In genomic region chr10:130401860-130402765, GRCh38 we compare ENCODE assay signal across 14 cellular contexts.
DNase-seq lines count a peak whose midpoint lies in the region; ATAC-seq and TF ChIP-seq lines count a peak whose summit lies in the region.
"Had no signal": no experiment of that assay in that cellular context is flagged by ENCODE, and none has a peak within 500 bp of the region (broad histone marks: within the 10 kb centered on the region; RNA-seq: fewer than 3 reads in every experiment).

No MANE protein-coding gene starts in this region.

- H3T11ph ChIP-seq in H9 (ENCODE audit: low read length), result peak overlapping the region; percentile 10

- no peaks in the 10 kb centered on the region for H3K79me2 ChIP-seq in H9 (ENCODE audit: insufficient read depth, low read length)
- H3K79me2 ChIP-seq in trophoblast cell (ENCODE audit: control insufficient read depth, insufficient read depth, low read length, poor library complexity), result no peaks in the 10 kb centered on the region

- no peak overlapping the region for H4K12ac ChIP-seq in trophoblast cell (ENCODE audit: low read depth, low read length)

- H3K36me3 ChIP-seq in trophoblast cell (ENCODE audit: control insufficient read depth in 1 of 2, insufficient read depth in 2 of 2, low read length in 2 of 2), result no peaks in the 10 kb centered on the region
- H3K36me3 ChIP-seq: BE2C had no signal

- no peaks in the 10 kb centered on the region for H3K79me1 ChIP-seq in H9 (ENCODE audit: insufficient read depth, low read depth, low read length, poor library complexity, severe bottlenecking)
- no peaks in the 10 kb centered on the region for H3K79me1 ChIP-seq in trophoblast cell (ENCODE audit: low read length)

- H2BK120ac ChIP-seq in H9 (ENCODE audit: low read depth, low read length, poor library complexity, severe bottlenecking) (no peak overlapping the region), trophoblast cell (ENCODE audit: insufficient read depth, low read length, poor library complexity) (no peak overlapping the region)

- H3K9ac ChIP-seq in H9 (ENCODE audit: extremely low read depth, insufficient read length, low read length) (no peak overlapping the region), trophoblast cell (ENCODE audit: low read length) (no peak overlapping the region)

- TF ChIP-seq CTCF in H9 (conservative IDR thresholded peaks at IDR 0.05), result no peak
- no peak for TF ChIP-seq CTCF in coronary artery (IDR thresholded peaks at IDR 0.05)

- no peaks in the 10 kb centered on the region for H3K23me2 ChIP-seq in H9 (ENCODE audit: insufficient read length, low read depth, low read length, poor library complexity, severe bottlenecking)

- H3K14ac ChIP-seq in H9 (ENCODE audit: insufficient read depth, low read length) (no peak overlapping the region), trophoblast cell (ENCODE audit: low read length) (no peak overlapping the region)

- H3K56ac ChIP-seq in H9 (ENCODE audit: insufficient read length, low read depth, low read length), result no peak overlapping the region

- H4K8ac ChIP-seq in H9 (replicated peaks; ENCODE audit: insufficient read length, low read depth, low read length) (no peak overlapping the region), trophoblast cell (ENCODE audit: low read depth, low read length) (no peak overlapping the region)

- H3K4ac ChIP-seq in H9 (ENCODE audit: low read depth, low read length) (no peak overlapping the region), trophoblast cell (ENCODE audit: low read depth, low read length) (no peak overlapping the region)

- H3K4me1 ChIP-seq in H9 (ENCODE audit: insufficient read depth, low read length) (peaks cover 8% of the 10 kb centered on the region; the same call in 1 of the 2 replicates), trophoblast cell (ENCODE audit: control insufficient read depth in 1 of 2, insufficient read depth in 2 of 2, low read length in 2 of 2) (no peaks in the 10 kb centered on the region)
- H3K4me1 ChIP-seq: A549, BE2C had no signal

- no peak overlapping the region for H3K4me2 ChIP-seq in H9 (ENCODE audit: insufficient read depth, insufficient read length, low read length)
- H3K4me2 ChIP-seq in trophoblast cell (ENCODE audit: low read length), result no peak overlapping the region
- H3K4me2 ChIP-seq: A549 had no signal

- H2BK12ac ChIP-seq in H9 (ENCODE audit: insufficient read length, low read depth, low read length) (no peak overlapping the region), trophoblast cell (ENCODE audit: low read length) (no peak overlapping the region)

- DNase-seq in H9 (peak; percentile 22), coronary artery (ENCODE audit: low spot score) (peak; percentile 55), left lobe of liver (ENCODE audit: low spot score) (peak; percentile 30), trophoblast cell (no peak), 8988T (no peak)
- DNase-seq: BE2C; CD4-positive, alpha-beta memory T cell; EL; H7 had no signal

- peaks cover 19% of the 10 kb centered on the region for H3K27me3 Mint-ChIP-seq in H9 (ENCODE audit: low read depth)

- H3K4me3 ChIP-seq in coronary artery, result no peak overlapping the region
- H3K4me3 ChIP-seq in trophoblast cell (ENCODE audit: low read depth, low read length), result no peak overlapping the region
- H3K4me3 ChIP-seq: A549 had no signal

- peak overlapping the region in 1 of 3 experiments; percentile 22; a peak in 1 of 7 replicates for H3K27ac Mint-ChIP-seq in H9
- H3K27ac Mint-ChIP-seq: CD4-positive, alpha-beta memory T cell had no signal

- H3K23ac ChIP-seq in H9 (ENCODE audit: insufficient read length, low read depth, low read length), result no peak overlapping the region
- peak overlapping the region; percentile 30 for H3K23ac ChIP-seq in trophoblast cell (ENCODE audit: low read length)

- H2AK5ac ChIP-seq in H9 (ENCODE audit: insufficient read length, low read length) (no peak overlapping the region), trophoblast cell (ENCODE audit: low read length) (no peak overlapping the region)

- H3K4me1 Mint-ChIP-seq in H9, result peaks cover 39 to 40% of the 10 kb centered on the region in 2 experiments
- H3K4me1 Mint-ChIP-seq: CD4-positive, alpha-beta memory T cell had no signal

- peaks cover 6 to 22% (median 9%) of the 10 kb centered on the region in 3 experiments; a peak in 5 of 7 replicates for H3K36me3 Mint-ChIP-seq in H9 (ENCODE audit: insufficient read depth in 1 of 3, low read depth in 3 of 3)
- H3K36me3 Mint-ChIP-seq: CD4-positive, alpha-beta memory T cell had no signal

- no peak for ATAC-seq in left lobe of liver
- no peak for ATAC-seq in GM18873 (IDR thresholded peaks at IDR 0.05; ENCODE audit: low FRiP score, unreplicated experiment)
- ATAC-seq in HG03342 (IDR thresholded peaks at IDR 0.05; ENCODE audit: unreplicated experiment), result no peak
- ATAC-seq: A549, HepG2 had no signal

- peak overlapping the region; percentile 12 for H2BK20ac ChIP-seq in H9 (ENCODE audit: low read depth, low read length, poor library complexity, severe bottlenecking)

- H3K27me3 ChIP-seq in H9 (ENCODE audit: insufficient read depth, low read length) (no peaks in the 10 kb centered on the region; the same call in 1 of the 2 replicates), trophoblast cell (ENCODE audit: insufficient read depth, low read length) (no peaks in the 10 kb centered on the region)
- H3K27me3 ChIP-seq: BE2C had no signal

- no peak overlapping the region for H3K27ac ChIP-seq in H9 (ENCODE audit: insufficient read length, low read depth, low read length)
- no peak overlapping the region for H3K27ac ChIP-seq in coronary artery
- H3K27ac ChIP-seq in trophoblast cell (ENCODE audit: low read depth, low read length), result no peak overlapping the region
- H3K27ac ChIP-seq: A549, C4-2B had no signal

- peak overlapping the region; percentile 74 for H3K18ac ChIP-seq in H9 (ENCODE audit: insufficient read length, low read depth, low read length)
- H3K18ac ChIP-seq in trophoblast cell (ENCODE audit: low read length), result no peak overlapping the region

- H3K9me3 ChIP-seq in H9 (ENCODE audit: control insufficient read depth, low read depth, low read length) (no peaks in the 10 kb centered on the region), trophoblast cell (ENCODE audit: insufficient read depth, low read depth, low read length) (peaks cover 5% of the 10 kb centered on the region)
- H3K9me3 ChIP-seq: A549, BE2C had no signal

- no CpG with 5 or more reads among the region's 16 CpGs for WGBS in H9 (ENCODE audit: extremely low coverage, insufficient read length, low lambda C conversion rate)
- WGBS in trophoblast cell (ENCODE audit: extremely low coverage, insufficient coverage, insufficient read length), result no CpG with 5 or more reads among the region's 16 CpGs

- H4K20me1 ChIP-seq in H9 (ENCODE audit: control insufficient read depth, insufficient read depth, insufficient read length), result no peaks in the 10 kb centered on the region

- no peak overlapping the region for H4K5ac ChIP-seq in H9 (ENCODE audit: insufficient read length, low read depth, low read length)

- no peak overlapping the region for H2BK15ac ChIP-seq in H9 (ENCODE audit: low read depth, low read length)

- H4K91ac ChIP-seq in H9 (ENCODE audit: insufficient read length, low read depth, low read length) (no peak overlapping the region), trophoblast cell (ENCODE audit: low read depth, low read length) (no peak overlapping the region)

- peaks cover 17 to 19% of the 10 kb centered on the region in 2 experiments for H3K9me3 Mint-ChIP-seq in H9

- H2BK5ac ChIP-seq in H9 (ENCODE audit: insufficient read length, low read length), result no peak overlapping the region
- H2BK5ac ChIP-seq in trophoblast cell (ENCODE audit: low read depth, low read length, poor library complexity), result no peak overlapping the region

- H2AFZ ChIP-seq in H9 (ENCODE audit: low read length) (no peak overlapping the region), trophoblast cell (ENCODE audit: insufficient read depth, low read length, poor library complexity) (no peak overlapping the region)

- H3K4me3 Mint-ChIP-seq in H9, result no peak overlapping the region
- H3K4me3 Mint-ChIP-seq: CD4-positive, alpha-beta memory T cell had no signal

Comparison
In these comparisons a context has a peak if more than half of its experiments do, and no peak if none do; other contexts are left out.
1. DNase-seq: peak in H9 (single experiment), coronary artery (single experiment) and left lobe of liver (single experiment); none in trophoblast cell (0 of 2) and 8988T (single experiment).